8 cellular contexts compared by ENCODE assay signal in the genomic region with DNA sequence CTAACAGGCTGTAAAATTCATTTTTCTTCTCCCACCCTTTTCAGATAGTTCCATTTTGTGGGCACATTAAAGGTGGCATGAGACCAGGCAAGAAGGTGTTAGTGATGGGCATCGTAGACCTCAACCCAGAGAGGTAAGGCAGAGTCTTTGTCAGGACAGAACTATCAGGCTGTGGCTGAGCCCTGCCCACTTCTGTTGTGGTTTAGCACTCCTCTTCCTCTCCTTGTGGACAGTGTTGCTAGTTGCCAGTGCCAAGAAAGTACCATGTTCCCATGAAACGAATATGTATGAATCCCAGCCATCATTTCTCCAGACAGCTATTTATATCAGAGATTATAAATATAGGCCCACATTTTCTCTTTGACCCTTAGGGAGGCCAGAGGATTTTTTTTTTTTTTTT. TPM values are rescaled to one million over a fixed set of nuclear protein-coding genes. Genes with fewer than 3 reads are reported as not detected.
A peak's percentile ranks its signal among the peaks of the same experiment; 100 is the strongest.
DNase-seq lines count a peak whose midpoint lies in the region; ATAC-seq and TF ChIP-seq lines count a peak whose summit lies in the region.

No MANE protein-coding gene starts in this region.

- H3K4me1 ChIP-seq in lower lobe of right lung: peaks cover 23% of the 10 kb centered on the region
- peaks cover 0 to 3% of the 10 kb centered on the region in 2 donors for H3K4me1 ChIP-seq in aorta (ENCODE audit: control insufficient read depth in 1 of 2, insufficient read depth in 2 of 2, low read length in 2 of 2)
- peaks cover 0 to 6% (median 0%) of the 10 kb centered on the region in 4 donors for H3K4me1 ChIP-seq in Peyer's patch

- no peaks in the 10 kb centered on the region for H3K36me3 Mint-ChIP-seq in stimulated activated naive CD8-positive, alpha-beta T cell treated with anti-CD3 and anti-CD28 coated beads, Interleukin-15, Interleukin-2, amounts not matched to agents 100 ng/mL and 50 ng/mL, for 24 hours (ENCODE audit: low read depth)
- no peaks in the 10 kb centered on the region for H3K36me3 Mint-ChIP-seq in activated naive CD8-positive, alpha-beta T cell

- POLR2A ChIA-PET in GM10248 (lab: Yijun Ruan, JAX): interaction anchor here (0.7 kb wide), 1 partner anchor 338 kb away, joined by 4 read pairs; no protein-coding TSS in a partner anchor

- H3K4me1 Mint-ChIP-seq in stimulated activated naive CD8-positive, alpha-beta T cell treated with anti-CD3 and anti-CD28 coated beads, Interleukin-15, Interleukin-2, amounts not matched to agents 100 ng/mL and 50 ng/mL, for 24 hours (ENCODE audit: low read depth): peaks cover 7% of the 10 kb centered on the region
- H3K4me1 Mint-ChIP-seq in activated naive CD8-positive, alpha-beta T cell (ENCODE audit: low read depth): peaks cover 7% of the 10 kb centered on the region

- TF ChIP-seq CTCF in lower lobe of right lung (IDR thresholded peaks at IDR 0.05): no peak
- TF ChIP-seq CTCF in GM10248 (IDR thresholded peaks at IDR 0.05; ENCODE audit: control extremely low read depth, extremely low read depth, low read depth, missing control alignments): no peak
- TF ChIP-seq CTCF in Peyer's patch (IDR thresholded peaks at IDR 0.05): peak in 3 of 6 experiments; percentile 21 to 37 (median 30)

- CTCF ChIA-PET in GM10248 (lab: Yijun Ruan, JAX): interaction anchor here (1.0 to 4.1 kb wide), 3 partner anchors 27 to 32 kb away, joined by 3 to 21 read pairs (median 3); no protein-coding TSS in a partner anchor

- H3K9me3 ChIP-seq in lower lobe of right lung (no peaks in the 10 kb centered on the region), aorta (ENCODE audit: control insufficient read depth, low read length) (no peaks in the 10 kb centered on the region), Peyer's patch (no peaks in the 10 kb centered on the region)

- H3K4me3 ChIP-seq in lower lobe of right lung (peak overlapping the region; percentile 74), aorta (ENCODE audit: low read length in 2 of 2) (peak overlapping the region in 1 of 2 donors; percentile 85), Peyer's patch (peak overlapping the region in 2 of 4 donors; percentile 96 to 98)

- H3K36me3 ChIP-seq in lower lobe of right lung (peaks cover 29% of the 10 kb centered on the region), aorta (ENCODE audit: control insufficient read depth in 1 of 2, insufficient read depth in 2 of 2, low read length in 1 of 2) (peaks cover 2 to 3% of the 10 kb centered on the region in 2 donors), Peyer's patch (peaks cover 0 to 34% (median 0%) of the 10 kb centered on the region in 3 donors)

- ATAC-seq in stimulated activated naive CD8-positive, alpha-beta T cell treated with anti-CD3 and anti-CD28 coated beads, Interleukin-15, Interleukin-2, amounts not matched to agents 100 U/mL and 50 U/mL, for 24 hours: no peak
- ATAC-seq in lower lobe of right lung: no peak
- no peak for ATAC-seq in aorta (ENCODE audit: low FRiP score)

- H3K4me3 Mint-ChIP-seq in stimulated activated naive CD8-positive, alpha-beta T cell treated with anti-CD3 and anti-CD28 coated beads, Interleukin-15, Interleukin-2, amounts not matched to agents 100 ng/mL and 50 ng/mL, for 24 hours: peak overlapping the region; percentile 80
- peak overlapping the region; percentile 86 for H3K4me3 Mint-ChIP-seq in activated naive CD8-positive, alpha-beta T cell

- peak overlapping the region; percentile 95 for H3K27ac ChIP-seq in lower lobe of right lung
- peak overlapping the region; percentile 21 to 57 for H3K27ac ChIP-seq in aorta (ENCODE audit: low read depth in 1 of 2, low read length in 2 of 2)
- no peak overlapping the region for H3K27ac ChIP-seq in Peyer's patch

- H3K27me3 Mint-ChIP-seq in stimulated activated naive CD8-positive, alpha-beta T cell treated with anti-CD3 and anti-CD28 coated beads, Interleukin-15, Interleukin-2, amounts not matched to agents 100 ng/mL and 50 ng/mL, for 24 hours: peaks cover 15% of the 10 kb centered on the region
- H3K27me3 Mint-ChIP-seq in activated naive CD8-positive, alpha-beta T cell: no peaks in the 10 kb centered on the region

- no peaks in the 10 kb centered on the region for H3K27me3 ChIP-seq in lower lobe of right lung (ENCODE audit: low read depth)
- no peaks in the 10 kb centered on the region for H3K27me3 ChIP-seq in aorta (ENCODE audit: control insufficient read depth in 1 of 2, insufficient read depth in 2 of 2, low read length in 1 of 2)
- no peaks in the 10 kb centered on the region for H3K27me3 ChIP-seq in Peyer's patch

- DNase-seq in stimulated activated naive CD8-positive, alpha-beta T cell treated with anti-CD3 and anti-CD28 coated beads, Interleukin-15, Interleukin-2, amounts not matched to agents 100 U/mL and 50 U/mL, for 24 hours: no peak
- DNase-seq in lower lobe of right lung: no peak
- no peak for DNase-seq in aorta
- DNase-seq in NCI-H524 (lab: John Stamatoyannopoulos, UW): no peak
- DNase-seq in GM10248 (ENCODE audit: extremely low spot score): no peak
- no peak for DNase-seq in Peyer's patch

- H3K9me3 Mint-ChIP-seq in stimulated activated naive CD8-positive, alpha-beta T cell treated with anti-CD3 and anti-CD28 coated beads, Interleukin-15, Interleukin-2, amounts not matched to agents 100 ng/mL and 50 ng/mL, for 24 hours: no peaks in the 10 kb centered on the region
- no peaks in the 10 kb centered on the region for H3K9me3 Mint-ChIP-seq in activated naive CD8-positive, alpha-beta T cell (ENCODE audit: low read depth)

- no peak overlapping the region for H3K27ac Mint-ChIP-seq in stimulated activated naive CD8-positive, alpha-beta T cell treated with anti-CD3 and anti-CD28 coated beads, Interleukin-15, Interleukin-2, amounts not matched to agents 100 ng/mL and 50 ng/mL, for 24 hours
- peak overlapping the region; percentile 73 for H3K27ac Mint-ChIP-seq in activated naive CD8-positive, alpha-beta T cell

- WGBS in aorta, 2 donors: 48% methylated on average over 2 of the region's 2 CpGs

- TF ChIP-seq POLR2A in Peyer's patch (IDR thresholded peaks at IDR 0.05): no peak

- intact Hi-C loops in lower lobe of right lung (cut with DNase I): no loop called here
- intact Hi-C loops in aorta (cut with DNase I): loop anchor here (1.0 to 10.0 kb wide), 4 partner anchors 53 to 125 kb away; no protein-coding TSS in a partner anchor

RNA-seq across cellular contexts. Expression of gene LGALSL, which starts 1.6 kb away (rescaled TPM):
- total RNA-seq in lower lobe of right lung: 30.8 TPM
- 10 to 100 TPM; 18.5 to 26.8 TPM for total RNA-seq in aorta
- 10 to 100 TPM; 19.1 to 19.8 TPM for polyA plus RNA-seq in aorta
- 10 to 100 TPM; 17.8 to 56.1 (median 31.5) TPM for total RNA-seq in Peyer's patch

Comparison
In these comparisons a context has a peak if more than half of its experiments do, and no peak if none do; other contexts are left out.
1. H3K27ac ChIP-seq: peak in lower lobe of right lung (single experiment) and aorta (2 of 2); none in Peyer's patch (0 of 4).